Comparison of ENCODE assay signal across 19 cellular contexts in genomic region chr3:59885907-59886400, GRCh38.
DNase-seq lines count a peak whose midpoint lies in the region; ATAC-seq and TF ChIP-seq lines count a peak whose summit lies in the region.
"Had no signal": no experiment of that assay in that cellular context is flagged by ENCODE, and none has a peak within 500 bp of the region (broad histone marks: within the 10 kb centered on the region; RNA-seq: fewer than 3 reads in every experiment).

No MANE protein-coding gene starts in this region.

- H3K27me3 Mint-ChIP-seq in CD4-positive, alpha-beta T cell = no peaks in the 10 kb centered on the region
- H3K27me3 Mint-ChIP-seq in CD8-positive, alpha-beta T cell (ENCODE audit: low read depth) = no peaks in the 10 kb centered on the region
- H3K27me3 Mint-ChIP-seq in naive thymus-derived CD4-positive, alpha-beta T cell = no peaks in the 10 kb centered on the region

- no peak overlapping the region for H3K27ac ChIP-seq in CD4-positive, alpha-beta T cell (ENCODE audit: low read depth, low read length)
- no peak overlapping the region for H3K27ac ChIP-seq in CD8-positive, alpha-beta T cell (ENCODE audit: low read depth, low read length)
- peak overlapping the region; percentile 23 for H3K27ac ChIP-seq in naive thymus-derived CD4-positive, alpha-beta T cell (ENCODE audit: low read depth, low read length)
- H3K27ac ChIP-seq: GM23248 had no signal

- POLR2A ChIA-PET in CD4-positive, alpha-beta T cell (lab: Charles Lee) = interaction anchor here (1.2 kb wide), 1 partner anchor 30 kb away, joined by 4 read pairs; no protein-coding TSS in a partner anchor
- POLR2A ChIA-PET in CD8-positive, alpha-beta T cell (lab: Charles Lee) = interaction anchor here (1.1 kb wide), 1 partner anchor 125 kb away, joined by 3 read pairs; no protein-coding TSS in a partner anchor
- POLR2A ChIA-PET in naive thymus-derived CD4-positive, alpha-beta T cell (lab: Charles Lee) = interaction anchor here (0.6 to 1.2 kb wide), 5 partner anchors 12 to 253 kb away, joined by 3 to 4 read pairs (median 3); no protein-coding TSS in a partner anchor

- intact Hi-C loops in CD4-positive, alpha-beta T cell (cut with DNase I, micrococcal nuclease) = no loop called here
- intact Hi-C loops in CD8-positive, alpha-beta T cell (cut with DNase I, micrococcal nuclease) = no loop called here
- intact Hi-C loops in naive thymus-derived CD4-positive, alpha-beta T cell (cut with micrococcal nuclease) = loop anchor here in 1 of 2 donors (1.0 to 10.0 kb wide), 3 partner anchors 8 to 1369 kb away; partner anchors contain the start of gene FHIT

- CTCF ChIA-PET in CD4-positive, alpha-beta T cell (lab: Charles Lee) = interaction anchor here (0.7 kb wide), 1 partner anchor 28 kb away, joined by 4 read pairs; no protein-coding TSS in a partner anchor
- CTCF ChIA-PET in CD8-positive, alpha-beta T cell (lab: Charles Lee) = interaction anchor here (1.1 kb wide), 1 partner anchor 311 kb away, joined by 3 read pairs; no protein-coding TSS in a partner anchor
- CTCF ChIA-PET in naive thymus-derived CD4-positive, alpha-beta T cell (lab: Charles Lee) = interaction anchor here (1.1 to 1.4 kb wide), 2 partner anchors 193 to 291 kb away, joined by 3 read pairs; no protein-coding TSS in a partner anchor

- H3K27me3 ChIP-seq in CD4-positive, alpha-beta T cell (ENCODE audit: control insufficient read depth, insufficient read depth, low read length) = no peaks in the 10 kb centered on the region
- no peaks in the 10 kb centered on the region for H3K27me3 ChIP-seq in CD8-positive, alpha-beta T cell (ENCODE audit: insufficient read depth, low read length)
- no peaks in the 10 kb centered on the region for H3K27me3 ChIP-seq in naive thymus-derived CD4-positive, alpha-beta T cell (ENCODE audit: control insufficient read depth in 2 of 2, insufficient read depth in 2 of 2, low read length in 2 of 2)

- peaks cover 45% of the 10 kb centered on the region for H3K36me3 Mint-ChIP-seq in CD4-positive, alpha-beta T cell (ENCODE audit: low read depth)
- H3K36me3 Mint-ChIP-seq in CD8-positive, alpha-beta T cell = no peaks in the 10 kb centered on the region
- peaks cover under 1 to 65% (median 36%) of the 10 kb centered on the region in 5 donors for H3K36me3 Mint-ChIP-seq in naive thymus-derived CD4-positive, alpha-beta T cell
- H3K36me3 Mint-ChIP-seq: IgD-negative memory B cell had no signal

- H3K4me3 ChIP-seq in CD8-positive, alpha-beta T cell (ENCODE audit: low read depth, low read length) = no peak overlapping the region
- no peak overlapping the region for H3K4me3 ChIP-seq in naive thymus-derived CD4-positive, alpha-beta T cell (ENCODE audit: low read length)
- H3K4me3 ChIP-seq: GM12878, GM23248, HAP-1 had no signal

- H3K27ac Mint-ChIP-seq in CD4-positive, alpha-beta T cell = peak overlapping the region; percentile 79
- H3K27ac Mint-ChIP-seq in CD8-positive, alpha-beta T cell = peak overlapping the region; percentile 81
- peak overlapping the region; percentile 14 to 97 (median 89) for H3K27ac Mint-ChIP-seq in naive thymus-derived CD4-positive, alpha-beta T cell
- H3K27ac Mint-ChIP-seq: IgD-negative memory B cell had no signal

- peak overlapping the region; percentile 21 for H3K4me3 Mint-ChIP-seq in CD4-positive, alpha-beta T cell
- no peak overlapping the region for H3K4me3 Mint-ChIP-seq in CD8-positive, alpha-beta T cell
- peak overlapping the region in 9 of 10 donors; percentile 27 to 80 (median 58) for H3K4me3 Mint-ChIP-seq in naive thymus-derived CD4-positive, alpha-beta T cell
- H3K4me3 Mint-ChIP-seq: IgD-negative memory B cell had no signal

- H3K4me1 Mint-ChIP-seq in CD4-positive, alpha-beta T cell (ENCODE audit: low read depth) = peaks cover 86% of the 10 kb centered on the region
- H3K4me1 Mint-ChIP-seq in CD8-positive, alpha-beta T cell (ENCODE audit: low read depth) = peaks cover 37% of the 10 kb centered on the region
- H3K4me1 Mint-ChIP-seq in naive thymus-derived CD4-positive, alpha-beta T cell = peaks cover 27 to 98% (median 95%) of the 10 kb centered on the region in 7 donors

- no peak for TF ChIP-seq CTCF in CD4-positive, alpha-beta T cell (IDR thresholded peaks at IDR 0.05)
- TF ChIP-seq CTCF in CD8-positive, alpha-beta T cell (IDR thresholded peaks at IDR 0.05) = no peak

- H3K4me1 ChIP-seq in CD8-positive, alpha-beta T cell (ENCODE audit: insufficient read depth, low read length) = peaks cover 30% of the 10 kb centered on the region
- H3K4me1 ChIP-seq in naive thymus-derived CD4-positive, alpha-beta T cell (ENCODE audit: control insufficient read depth in 2 of 2, insufficient read depth in 2 of 2, low read length in 2 of 2) = peaks cover 4 to 68% of the 10 kb centered on the region in 2 donors
- H3K4me1 ChIP-seq: Caco-2 had no signal

- DNase-seq in CD4-positive, alpha-beta T cell = no peak
- no peak for DNase-seq in CD8-positive, alpha-beta T cell
- DNase-seq in UCSD-AML1 (lab: John Stamatoyannopoulos, UW; ENCODE audit: unreplicated experiment) (peak; percentile 26), NCI-H187 treated with DMSO at 0.1 percent for 48 hours (lab: John Stamatoyannopoulos, UW) (no peak), DMS153 treated with DMSO at 0.1 percent for 48 hours (lab: John Stamatoyannopoulos, UW; ENCODE audit: unreplicated experiment) (no peak), ureter (ENCODE audit: low spot score) (no peak)
- DNase-seq in naive thymus-derived CD4-positive, alpha-beta T cell = peak in 1 of 9 donors; percentile 9
- DNase-seq: ACHN, Caco-2, DMS153, GM23248, NCI-H1092 treated with DMSO at 0.1 percent for 48 hours, NCI-H146, NCI-H510A treated with DMSO at 0.1 percent for 48 hours, NCI-H774 had no signal

- no peaks in the 10 kb centered on the region for H3K9me3 Mint-ChIP-seq in CD4-positive, alpha-beta T cell
- peaks cover 3% of the 10 kb centered on the region for H3K9me3 Mint-ChIP-seq in CD8-positive, alpha-beta T cell
- peaks cover 0 to 10% (median 0%) of the 10 kb centered on the region in 11 donors for H3K9me3 Mint-ChIP-seq in naive thymus-derived CD4-positive, alpha-beta T cell

- no peaks in the 10 kb centered on the region for H3K9me3 ChIP-seq in CD4-positive, alpha-beta T cell (ENCODE audit: control insufficient read depth, low read length)
- no peaks in the 10 kb centered on the region for H3K9me3 ChIP-seq in CD8-positive, alpha-beta T cell (ENCODE audit: low read length)
- no peaks in the 10 kb centered on the region for H3K9me3 ChIP-seq in naive thymus-derived CD4-positive, alpha-beta T cell (ENCODE audit: control insufficient read depth in 2 of 3, low read length in 3 of 3)
- H3K9me3 ChIP-seq: Caco-2, HAP-1 had no signal

- peak; percentile 39 for ATAC-seq in CD4-positive, alpha-beta T cell (ENCODE audit: poor library complexity)
- no peak for ATAC-seq in CD8-positive, alpha-beta T cell
- ATAC-seq in naive thymus-derived CD4-positive, alpha-beta T cell = peak; percentile 26
- ATAC-seq: GM12878, Right ventricle myocardium inferior had no signal

- no peaks in the 10 kb centered on the region for H3K36me3 ChIP-seq in CD8-positive, alpha-beta T cell (ENCODE audit: insufficient read depth, low read length)
- no peaks in the 10 kb centered on the region for H3K36me3 ChIP-seq in naive thymus-derived CD4-positive, alpha-beta T cell (ENCODE audit: control insufficient read depth in 2 of 3, insufficient read depth in 3 of 3, low read length in 3 of 3)
- H3K36me3 ChIP-seq: HAP-1 had no signal
